ENCODE assay signal across 1 cellular context in the genomic region with DNA sequence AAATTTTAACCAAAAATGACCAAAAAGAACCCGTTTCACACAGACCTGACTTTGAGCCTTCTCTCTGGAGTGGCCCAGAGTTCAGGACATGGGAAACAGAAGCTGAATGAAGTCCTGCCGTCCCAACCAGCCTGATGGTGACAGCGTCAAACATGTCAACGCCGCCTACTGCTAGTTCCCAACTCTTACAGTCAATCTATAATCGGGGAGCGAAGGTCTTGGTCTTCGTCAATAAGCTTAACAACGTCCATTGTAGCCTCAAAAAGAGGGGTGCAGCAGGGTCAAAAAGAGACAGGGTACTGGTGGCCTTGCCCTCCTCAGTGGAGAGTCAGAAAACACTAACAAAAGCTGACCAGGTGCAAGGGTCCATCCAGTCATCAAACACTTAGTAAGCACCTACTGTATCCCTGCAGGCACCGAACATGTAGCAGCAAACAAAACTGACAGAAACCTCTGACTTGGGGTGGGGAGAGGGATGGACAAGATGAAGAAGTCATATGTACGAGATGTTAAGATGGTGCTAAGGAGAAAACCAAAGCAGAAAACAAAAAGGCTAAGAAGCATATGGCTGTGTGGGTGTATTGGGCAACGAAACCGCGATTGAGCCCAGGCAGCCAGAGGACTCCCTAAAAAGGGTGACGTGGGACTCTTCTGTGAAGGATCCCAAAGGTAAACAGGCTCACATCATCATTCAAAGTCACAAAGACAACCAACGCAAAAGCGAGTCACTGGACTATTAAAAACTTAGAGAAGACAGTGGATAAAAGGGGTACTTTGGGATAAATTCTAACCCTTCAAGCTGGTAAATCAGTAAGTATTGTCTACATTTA.
A peak's percentile ranks its signal among the peaks of the same experiment; 100 is the strongest.
TF ChIP-seq lines count a peak whose summit lies in the region.

No MANE protein-coding gene starts in this region.

TF ChIP-seq in liver, 16 proteins besides CTCF, POLR2A, EP300 and RAD21 (continued from another document):
- TF ChIP-seq, protein P1, sequence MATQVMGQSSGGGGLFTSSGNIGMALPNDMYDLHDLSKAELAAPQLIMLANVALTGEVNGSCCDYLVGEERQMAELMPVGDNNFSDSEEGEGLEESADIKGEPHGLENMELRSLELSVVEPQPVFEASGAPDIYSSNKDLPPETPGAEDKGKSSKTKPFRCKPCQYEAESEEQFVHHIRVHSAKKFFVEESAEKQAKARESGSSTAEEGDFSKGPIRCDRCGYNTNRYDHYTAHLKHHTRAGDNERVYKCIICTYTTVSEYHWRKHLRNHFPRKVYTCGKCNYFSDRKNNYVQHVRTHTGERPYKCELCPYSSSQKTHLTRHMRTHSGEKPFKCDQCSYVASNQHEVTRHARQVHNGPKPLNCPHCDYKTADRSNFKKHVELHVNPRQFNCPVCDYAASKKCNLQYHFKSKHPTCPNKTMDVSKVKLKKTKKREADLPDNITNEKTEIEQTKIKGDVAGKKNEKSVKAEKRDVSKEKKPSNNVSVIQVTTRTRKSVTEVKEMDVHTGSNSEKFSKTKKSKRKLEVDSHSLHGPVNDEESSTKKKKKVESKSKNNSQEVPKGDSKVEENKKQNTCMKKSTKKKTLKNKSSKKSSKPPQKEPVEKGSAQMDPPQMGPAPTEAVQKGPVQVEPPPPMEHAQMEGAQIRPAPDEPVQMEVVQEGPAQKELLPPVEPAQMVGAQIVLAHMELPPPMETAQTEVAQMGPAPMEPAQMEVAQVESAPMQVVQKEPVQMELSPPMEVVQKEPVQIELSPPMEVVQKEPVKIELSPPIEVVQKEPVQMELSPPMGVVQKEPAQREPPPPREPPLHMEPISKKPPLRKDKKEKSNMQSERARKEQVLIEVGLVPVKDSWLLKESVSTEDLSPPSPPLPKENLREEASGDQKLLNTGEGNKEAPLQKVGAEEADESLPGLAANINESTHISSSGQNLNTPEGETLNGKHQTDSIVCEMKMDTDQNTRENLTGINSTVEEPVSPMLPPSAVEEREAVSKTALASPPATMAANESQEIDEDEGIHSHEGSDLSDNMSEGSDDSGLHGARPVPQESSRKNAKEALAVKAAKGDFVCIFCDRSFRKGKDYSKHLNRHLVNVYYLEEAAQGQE (IDR thresholded peaks at IDR 0.05): no peak
- TF ChIP-seq, protein P2, sequence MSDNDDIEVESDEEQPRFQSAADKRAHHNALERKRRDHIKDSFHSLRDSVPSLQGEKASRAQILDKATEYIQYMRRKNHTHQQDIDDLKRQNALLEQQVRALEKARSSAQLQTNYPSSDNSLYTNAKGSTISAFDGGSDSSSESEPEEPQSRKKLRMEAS (IDR thresholded peaks at IDR 0.05): peak; percentile 15
- peak; percentile 23 to 62 for TF ChIP-seq RXRA (IDR thresholded peaks at IDR 0.05)
- peak; percentile 35 for TF ChIP-seq YY1 (IDR thresholded peaks at IDR 0.05)
- TF ChIP-seq JUND (IDR thresholded peaks at IDR 0.05): no peak
- no peak for TF ChIP-seq SP1 (IDR thresholded peaks at IDR 0.05)
- no peak for TF ChIP-seq NR2F2 (IDR thresholded peaks at IDR 0.05)
- TF ChIP-seq FOXA2 (IDR thresholded peaks at IDR 0.05): peak; percentile 48
- peak; percentile 36 to 64 for TF ChIP-seq HNF4A (conservative IDR thresholded peaks at IDR 0.05)
- TF ChIP-seq, protein P3, sequence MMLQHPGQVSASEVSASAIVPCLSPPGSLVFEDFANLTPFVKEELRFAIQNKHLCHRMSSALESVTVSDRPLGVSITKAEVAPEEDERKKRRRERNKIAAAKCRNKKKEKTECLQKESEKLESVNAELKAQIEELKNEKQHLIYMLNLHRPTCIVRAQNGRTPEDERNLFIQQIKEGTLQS (IDR thresholded peaks at IDR 0.05): no peak
- TF ChIP-seq EGR1 (IDR thresholded peaks at IDR 0.05; ENCODE audit: low read depth in 2 of 2): no peak
